In the genomic region with DNA sequence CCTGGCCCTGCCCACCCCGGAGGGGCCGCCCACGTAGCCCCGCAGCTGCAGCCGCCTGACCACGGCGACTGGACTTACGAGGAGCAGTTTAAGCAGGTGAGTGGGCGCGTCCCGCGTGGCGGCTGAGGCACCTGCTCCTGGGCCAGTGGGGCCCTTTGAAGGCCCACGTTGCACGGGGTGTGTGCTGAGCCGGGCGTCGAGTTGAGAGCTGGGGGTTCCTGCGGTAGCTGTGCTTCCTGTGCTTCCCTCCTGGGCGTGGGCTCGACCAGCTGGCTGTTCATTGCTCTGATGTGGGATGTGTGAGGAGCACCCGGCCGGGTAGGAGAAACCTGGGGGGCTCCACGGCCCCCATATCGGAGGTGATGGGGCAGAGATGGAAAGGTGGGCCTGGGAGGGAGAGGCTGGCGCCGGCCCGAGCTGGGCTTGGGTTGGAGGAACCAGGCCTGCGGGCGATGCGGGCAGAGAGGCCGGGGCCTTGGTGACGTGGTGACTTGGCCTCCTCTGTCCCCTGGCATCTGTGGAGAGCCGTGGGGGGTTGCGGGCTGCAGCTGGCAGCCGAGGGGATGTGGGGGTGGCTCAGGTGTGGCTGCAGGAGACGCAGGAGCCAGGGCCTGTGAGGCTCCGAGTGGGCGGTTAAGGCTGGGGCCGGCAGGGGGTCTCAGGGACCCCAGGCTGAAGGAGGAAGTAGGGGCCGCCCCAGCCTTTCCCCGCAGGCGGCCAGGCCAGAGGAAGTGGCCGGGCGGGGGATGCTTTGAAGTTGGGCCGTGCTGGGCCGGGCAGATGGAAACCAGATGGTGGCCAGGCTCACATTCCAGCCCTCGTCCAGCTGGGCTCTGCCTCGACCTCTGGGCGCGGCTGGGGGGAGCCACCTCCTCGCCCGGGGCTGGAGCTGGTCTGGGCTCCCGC, we compare ENCODE assay signal across 8 cellular contexts. TPM values are rescaled to one million over a fixed set of nuclear protein-coding genes. Genes with fewer than 3 reads are reported as not detected.
A peak's percentile ranks its signal among the peaks of the same experiment; 100 is the strongest.
DNase-seq lines count a peak whose midpoint lies in the region; ATAC-seq and TF ChIP-seq lines count a peak whose summit lies in the region.

No MANE protein-coding gene starts in this region.

- DNase-seq in activated CD4-positive, alpha-beta T cell treated with anti-CD3 and anti-CD28 coated beads for 36 hours: peak; percentile 52
- no peak for DNase-seq in activated CD4-positive, alpha-beta T cell treated with anti-CD3 and anti-CD28 coated beads, Interleukin-2, amount 50 U/mL, for 48 hours
- DNase-seq in activated CD4-positive, alpha-beta T cell treated with anti-CD3 and anti-CD28 coated beads, Interleukin-2, amount 10 ng/mL, durations not matched to agents 7 days and 5 days: peak; percentile 57
- DNase-seq in endothelial cell (ENCODE audit: low spot score) (peak; percentile 63), neural crest cell (ENCODE audit: low read depth, low spot score) (peak; percentile 56), AML-193 (lab: John Stamatoyannopoulos, UW) (no peak), NCI-H2227 treated with DMSO at 0.1 percent for 48 hours (lab: John Stamatoyannopoulos, UW) (no peak)

- CTCF ChIA-PET in activated CD4-positive, alpha-beta T cell treated with anti-CD3 and anti-CD28 coated beads for 36 hours (lab: Charles Lee): no interaction called here
- CTCF ChIA-PET in activated CD4-positive, alpha-beta T cell treated with anti-CD3 and anti-CD28 coated beads, Interleukin-2, amount 10 ng/mL, durations not matched to agents 7 days and 5 days (lab: Charles Lee): interaction anchor here (1.1 to 1.4 kb wide), 2 partner anchors 12 to 51 kb away, joined by 3 to 4 read pairs; partner anchors contain the start of gene WDR18

- H3K27me3 Mint-ChIP-seq in activated CD4-positive, alpha-beta T cell treated with anti-CD3 and anti-CD28 coated beads for 36 hours: no peaks in the 10 kb centered on the region
- no peaks in the 10 kb centered on the region for H3K27me3 Mint-ChIP-seq in activated CD4-positive, alpha-beta T cell treated with anti-CD3 and anti-CD28 coated beads, Interleukin-2, amount 10 ng/mL, durations not matched to agents 7 days and 5 days
- H3K27me3 Mint-ChIP-seq in endothelial cell (ENCODE audit: unreplicated experiment): peaks cover 5% of the 10 kb centered on the region
- peaks cover 11% of the 10 kb centered on the region for H3K27me3 Mint-ChIP-seq in neural crest cell (ENCODE audit: low read depth)

- TF ChIP-seq CTCF in endothelial cell (IDR thresholded peaks at IDR 0.05; ENCODE audit: unreplicated experiment) (no peak), neural crest cell (conservative IDR thresholded peaks at IDR 0.05) (no peak)

- peaks cover 5% of the 10 kb centered on the region for H3K36me3 Mint-ChIP-seq in activated CD4-positive, alpha-beta T cell treated with anti-CD3 and anti-CD28 coated beads for 36 hours (ENCODE audit: low read depth)
- H3K36me3 Mint-ChIP-seq in activated CD4-positive, alpha-beta T cell treated with anti-CD3 and anti-CD28 coated beads, Interleukin-2, amount 10 ng/mL, durations not matched to agents 7 days and 5 days (ENCODE audit: low read depth): peaks cover 15% of the 10 kb centered on the region
- H3K36me3 Mint-ChIP-seq in endothelial cell (ENCODE audit: low read depth, unreplicated experiment) (peaks cover 8% of the 10 kb centered on the region), neural crest cell (ENCODE audit: low read depth) (peaks cover 5% of the 10 kb centered on the region)

- POLR2A ChIA-PET in activated CD4-positive, alpha-beta T cell treated with anti-CD3 and anti-CD28 coated beads for 36 hours (lab: Charles Lee): no interaction called here
- POLR2A ChIA-PET in activated CD4-positive, alpha-beta T cell treated with anti-CD3 and anti-CD28 coated beads, Interleukin-2, amount 10 ng/mL, durations not matched to agents 7 days and 5 days (lab: Charles Lee): no interaction called here

- peak; percentile 49 for ATAC-seq in activated CD4-positive, alpha-beta T cell treated with anti-CD3 and anti-CD28 coated beads for 36 hours
- no peak for ATAC-seq in GM18520 (IDR thresholded peaks at IDR 0.05; ENCODE audit: unreplicated experiment)

- H3K4me1 Mint-ChIP-seq in activated CD4-positive, alpha-beta T cell treated with anti-CD3 and anti-CD28 coated beads for 36 hours: peaks cover 15% of the 10 kb centered on the region
- H3K4me1 Mint-ChIP-seq in activated CD4-positive, alpha-beta T cell treated with anti-CD3 and anti-CD28 coated beads, Interleukin-2, amount 10 ng/mL, durations not matched to agents 7 days and 5 days: peaks cover 24% of the 10 kb centered on the region
- H3K4me1 Mint-ChIP-seq in endothelial cell (ENCODE audit: unreplicated experiment): peaks cover 7% of the 10 kb centered on the region
- peaks cover 4% of the 10 kb centered on the region for H3K4me1 Mint-ChIP-seq in neural crest cell

- intact Hi-C loops in activated CD4-positive, alpha-beta T cell treated with anti-CD3 and anti-CD28 coated beads for 36 hours (cut with DNase I, micrococcal nuclease): no loop called here

- H3K4me3 Mint-ChIP-seq in activated CD4-positive, alpha-beta T cell treated with anti-CD3 and anti-CD28 coated beads for 36 hours: peak overlapping the region; percentile 30
- H3K4me3 Mint-ChIP-seq in activated CD4-positive, alpha-beta T cell treated with anti-CD3 and anti-CD28 coated beads, Interleukin-2, amount 10 ng/mL, durations not matched to agents 7 days and 5 days: peak overlapping the region; percentile 70
- H3K4me3 Mint-ChIP-seq in endothelial cell (ENCODE audit: unreplicated experiment): no peak overlapping the region
- H3K4me3 Mint-ChIP-seq in neural crest cell: peak overlapping the region; percentile 44

- H3K9me3 Mint-ChIP-seq in activated CD4-positive, alpha-beta T cell treated with anti-CD3 and anti-CD28 coated beads for 36 hours (ENCODE audit: low read depth): no peaks in the 10 kb centered on the region
- peaks cover 3% of the 10 kb centered on the region for H3K9me3 Mint-ChIP-seq in activated CD4-positive, alpha-beta T cell treated with anti-CD3 and anti-CD28 coated beads, Interleukin-2, amount 10 ng/mL, durations not matched to agents 7 days and 5 days
- H3K9me3 Mint-ChIP-seq in endothelial cell (ENCODE audit: unreplicated experiment) (no peaks in the 10 kb centered on the region), neural crest cell (no peaks in the 10 kb centered on the region)

- H3K27ac Mint-ChIP-seq in activated CD4-positive, alpha-beta T cell treated with anti-CD3 and anti-CD28 coated beads for 36 hours: no peak overlapping the region
- peak overlapping the region; percentile 83 for H3K27ac Mint-ChIP-seq in activated CD4-positive, alpha-beta T cell treated with anti-CD3 and anti-CD28 coated beads, Interleukin-2, amount 10 ng/mL, durations not matched to agents 7 days and 5 days
- H3K27ac Mint-ChIP-seq in endothelial cell (ENCODE audit: unreplicated experiment): peak overlapping the region; percentile 77
- peak overlapping the region; percentile 94 for H3K27ac Mint-ChIP-seq in neural crest cell (ENCODE audit: unreplicated experiment)

RNA-seq across cellular contexts. Expression of gene ARID3A, which starts 7.1 kb away (rescaled TPM):
- total RNA-seq in activated CD4-positive, alpha-beta T cell treated with anti-CD3 and anti-CD28 coated beads for 36 hours: 10 to 100 TPM; 25.1 to 36.0 TPM
- 10 to 100 TPM; 25.8 to 28.4 TPM for total RNA-seq in activated CD4-positive, alpha-beta T cell treated with anti-CD3 and anti-CD28 coated beads, Interleukin-2, amount 10 ng/mL, durations not matched to agents 7 days and 5 days
- total RNA-seq in endothelial cell (ENCODE audit: unreplicated experiment) (108 TPM), neural crest cell (48.4 and 58.9 TPM in 2 replicates)

RNA-seq across cellular contexts. Expression of gene KISS1R, which starts 15.8 kb away (rescaled TPM):
- 10 to 100 TPM; 14.3 to 18.4 TPM for total RNA-seq in activated CD4-positive, alpha-beta T cell treated with anti-CD3 and anti-CD28 coated beads for 36 hours
- total RNA-seq in activated CD4-positive, alpha-beta T cell treated with anti-CD3 and anti-CD28 coated beads, Interleukin-2, amount 10 ng/mL, durations not matched to agents 7 days and 5 days: 1 to 10 TPM in 1 of 2 experiments, under 1 TPM in 1; 0.72 to 1.1 TPM
- total RNA-seq in endothelial cell (ENCODE audit: unreplicated experiment) (not detected), neural crest cell (2.2 and 2.4 TPM in 2 replicates)

RNA-seq across cellular contexts. Expression of gene R3HDM4, which starts 19.9 kb away (rescaled TPM):
- 10 to 100 TPM; 73.7 to 83.3 TPM for total RNA-seq in activated CD4-positive, alpha-beta T cell treated with anti-CD3 and anti-CD28 coated beads for 36 hours
- 100 to 1,000 TPM; 120 to 121 TPM for total RNA-seq in activated CD4-positive, alpha-beta T cell treated with anti-CD3 and anti-CD28 coated beads, Interleukin-2, amount 10 ng/mL, durations not matched to agents 7 days and 5 days
- total RNA-seq in endothelial cell (ENCODE audit: unreplicated experiment) (40.6 TPM), neural crest cell (47.7 and 50.9 TPM in 2 replicates)

RNA-seq across cellular contexts. Expression of gene RNU6-9, which starts 39.6 kb away (rescaled TPM):
- total RNA-seq in activated CD4-positive, alpha-beta T cell treated with anti-CD3 and anti-CD28 coated beads for 36 hours: not detected
- not detected for total RNA-seq in activated CD4-positive, alpha-beta T cell treated with anti-CD3 and anti-CD28 coated beads, Interleukin-2, amount 10 ng/mL, durations not matched to agents 7 days and 5 days
- total RNA-seq in endothelial cell (ENCODE audit: unreplicated experiment) (not detected), neural crest cell (not detected in 2 replicates)

RNA-seq across cellular contexts. Expression of gene MED16, which starts 39.9 kb away (rescaled TPM):
- 10 to 100 TPM; 52.6 to 70.3 TPM for total RNA-seq in activated CD4-positive, alpha-beta T cell treated with anti-CD3 and anti-CD28 coated beads for 36 hours
- total RNA-seq in activated CD4-positive, alpha-beta T cell treated with anti-CD3 and anti-CD28 coated beads, Interleukin-2, amount 10 ng/mL, durations not matched to agents 7 days and 5 days: 10 to 100 TPM; 72.5 to 88.1 TPM
- total RNA-seq in endothelial cell (ENCODE audit: unreplicated experiment) (66.5 TPM), neural crest cell (73.9 and 77.7 TPM in 2 replicates)

Comparison
In these comparisons a context has a peak if more than half of its experiments do, and no peak if none do; other contexts are left out.
1. DNase-seq: peak in activated CD4-positive, alpha-beta T cell treated with anti-CD3 and anti-CD28 coated beads for 36 hours (single experiment), activated CD4-positive, alpha-beta T cell treated with anti-CD3 and anti-CD28 coated beads, Interleukin-2, amount 10 ng/mL, durations not matched to agents 7 days and 5 days (single experiment), endothelial cell (single experiment) and neural crest cell (single experiment); none in activated CD4-positive, alpha-beta T cell treated with anti-CD3 and anti-CD28 coated beads, Interleukin-2, amount 50 U/mL, for 48 hours (0 of 2), AML-193 (0 of 2) and NCI-H2227 treated with DMSO at 0.1 percent for 48 hours (single experiment).